In the genomic region with DNA sequence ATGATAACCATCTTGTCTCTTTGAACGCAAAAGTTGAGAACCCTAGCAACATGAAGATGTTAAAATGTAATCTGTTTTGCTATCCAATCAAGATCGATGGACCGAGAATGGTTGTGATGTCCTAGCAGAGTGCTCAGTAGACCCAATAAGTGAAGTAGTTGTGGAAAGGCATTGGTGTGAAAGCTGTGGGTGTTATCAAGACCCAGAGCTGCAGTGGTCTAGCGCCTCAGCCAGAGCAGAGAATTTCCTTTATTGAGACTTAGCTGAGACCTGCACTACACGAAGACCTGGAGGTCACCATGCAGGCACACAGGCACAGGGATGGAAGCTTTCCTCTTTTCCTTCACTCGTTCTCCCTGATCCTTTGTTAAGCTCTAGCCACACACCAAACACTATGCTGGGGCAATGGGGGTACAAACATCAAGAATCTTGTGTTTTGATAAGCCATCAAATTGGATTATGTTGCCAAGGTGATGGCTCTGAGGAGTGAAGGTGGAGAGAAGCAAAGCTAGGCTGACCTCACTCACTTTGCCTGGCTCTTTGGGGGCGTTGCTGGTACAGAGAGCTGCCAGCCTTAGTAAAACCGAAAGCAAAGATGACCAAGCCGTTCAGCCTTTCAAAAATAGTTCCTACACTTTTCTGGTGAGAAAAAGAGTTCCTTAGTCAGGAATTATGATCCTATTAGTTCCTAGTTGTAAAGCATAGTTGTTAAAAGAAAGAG, we compare ENCODE assay signal across 1 cellular context.
TF ChIP-seq lines count a peak whose summit lies in the region.

No MANE protein-coding gene starts in this region.

TF ChIP-seq in A549, 52 proteins besides CTCF, POLR2A, EP300 and RAD21 (continued from another document):
- TF ChIP-seq ZFP36 (IDR thresholded peaks at IDR 0.05; ENCODE audit: borderline replicate concordance, partially characterized antibody), result no peak
- no peak for TF ChIP-seq HDAC2 (IDR thresholded peaks at IDR 0.05)
- TF ChIP-seq, protein P1, sequence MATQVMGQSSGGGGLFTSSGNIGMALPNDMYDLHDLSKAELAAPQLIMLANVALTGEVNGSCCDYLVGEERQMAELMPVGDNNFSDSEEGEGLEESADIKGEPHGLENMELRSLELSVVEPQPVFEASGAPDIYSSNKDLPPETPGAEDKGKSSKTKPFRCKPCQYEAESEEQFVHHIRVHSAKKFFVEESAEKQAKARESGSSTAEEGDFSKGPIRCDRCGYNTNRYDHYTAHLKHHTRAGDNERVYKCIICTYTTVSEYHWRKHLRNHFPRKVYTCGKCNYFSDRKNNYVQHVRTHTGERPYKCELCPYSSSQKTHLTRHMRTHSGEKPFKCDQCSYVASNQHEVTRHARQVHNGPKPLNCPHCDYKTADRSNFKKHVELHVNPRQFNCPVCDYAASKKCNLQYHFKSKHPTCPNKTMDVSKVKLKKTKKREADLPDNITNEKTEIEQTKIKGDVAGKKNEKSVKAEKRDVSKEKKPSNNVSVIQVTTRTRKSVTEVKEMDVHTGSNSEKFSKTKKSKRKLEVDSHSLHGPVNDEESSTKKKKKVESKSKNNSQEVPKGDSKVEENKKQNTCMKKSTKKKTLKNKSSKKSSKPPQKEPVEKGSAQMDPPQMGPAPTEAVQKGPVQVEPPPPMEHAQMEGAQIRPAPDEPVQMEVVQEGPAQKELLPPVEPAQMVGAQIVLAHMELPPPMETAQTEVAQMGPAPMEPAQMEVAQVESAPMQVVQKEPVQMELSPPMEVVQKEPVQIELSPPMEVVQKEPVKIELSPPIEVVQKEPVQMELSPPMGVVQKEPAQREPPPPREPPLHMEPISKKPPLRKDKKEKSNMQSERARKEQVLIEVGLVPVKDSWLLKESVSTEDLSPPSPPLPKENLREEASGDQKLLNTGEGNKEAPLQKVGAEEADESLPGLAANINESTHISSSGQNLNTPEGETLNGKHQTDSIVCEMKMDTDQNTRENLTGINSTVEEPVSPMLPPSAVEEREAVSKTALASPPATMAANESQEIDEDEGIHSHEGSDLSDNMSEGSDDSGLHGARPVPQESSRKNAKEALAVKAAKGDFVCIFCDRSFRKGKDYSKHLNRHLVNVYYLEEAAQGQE (IDR thresholded peaks at IDR 0.05), result no peak
- no peak for TF ChIP-seq MYC (IDR thresholded peaks at IDR 0.05; ENCODE audit: borderline replicate concordance, low read length)
- TF ChIP-seq ESRRA (IDR thresholded peaks at IDR 0.05; ENCODE audit: borderline replicate concordance, low read length), result no peak
- no peak for TF ChIP-seq NPAS2 (CRISPR knock-in tag; IDR thresholded peaks at IDR 0.05; ENCODE audit: borderline replicate concordance)
- no peak for TF ChIP-seq GATA3 (IDR thresholded peaks at IDR 0.05; ENCODE audit: borderline replicate concordance)
- TF ChIP-seq SREBF2 (IDR thresholded peaks at IDR 0.05), result no peak
- TF ChIP-seq, protein P2, sequence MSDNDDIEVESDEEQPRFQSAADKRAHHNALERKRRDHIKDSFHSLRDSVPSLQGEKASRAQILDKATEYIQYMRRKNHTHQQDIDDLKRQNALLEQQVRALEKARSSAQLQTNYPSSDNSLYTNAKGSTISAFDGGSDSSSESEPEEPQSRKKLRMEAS (IDR thresholded peaks at IDR 0.05), result no peak
- TF ChIP-seq, protein P3, sequence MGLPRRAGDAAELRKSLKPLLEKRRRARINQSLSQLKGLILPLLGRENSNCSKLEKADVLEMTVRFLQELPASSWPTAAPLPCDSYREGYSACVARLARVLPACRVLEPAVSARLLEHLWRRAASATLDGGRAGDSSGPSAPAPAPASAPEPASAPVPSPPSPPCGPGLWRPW (IDR thresholded peaks at IDR 0.05), result no peak
- TF ChIP-seq JUNB (IDR thresholded peaks at IDR 0.05), result no peak
